8 cellular contexts compared by ENCODE assay signal in the genomic region with DNA sequence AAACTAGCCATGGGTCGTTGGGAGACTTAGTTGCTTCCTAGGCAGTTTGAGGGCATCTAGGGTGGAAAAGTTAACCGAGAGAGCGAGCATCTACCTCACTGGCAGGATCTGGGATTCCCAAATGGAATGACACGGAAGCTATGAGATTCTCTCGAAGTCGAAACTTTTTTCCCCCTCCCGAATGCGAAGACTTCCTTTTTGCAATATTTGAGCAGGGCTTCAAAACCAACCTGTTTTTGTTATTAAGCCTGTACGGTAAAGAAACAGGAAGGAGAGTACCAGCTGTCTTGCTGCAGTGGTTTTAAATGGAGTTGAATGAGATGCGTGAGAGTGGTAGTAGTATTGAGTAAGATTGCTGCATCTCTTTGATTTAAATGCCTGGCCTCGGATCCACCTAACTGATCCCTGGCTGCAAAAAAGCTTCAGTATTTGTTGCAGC. TPM values are rescaled to one million over a fixed set of nuclear protein-coding genes. Genes with fewer than 3 reads are reported as not detected.
A peak's percentile ranks its signal among the peaks of the same experiment; 100 is the strongest.
DNase-seq lines count a peak whose midpoint lies in the region; ATAC-seq and TF ChIP-seq lines count a peak whose summit lies in the region.

No MANE protein-coding gene starts in this region.

- H3K27me3 Mint-ChIP-seq in T-helper 2 cell treated with Interferon-gamma antibody and Interleukin-4, amounts not matched to agents 5 μg/mL and 100 μg/mL, for 36 hours (ENCODE audit: low read depth), result no peaks in the 10 kb centered on the region
- no peaks in the 10 kb centered on the region for H3K27me3 Mint-ChIP-seq in natural killer cell (ENCODE audit: low read depth in 2 of 2)

- 0% methylated on average over 11 of the region's 11 CpGs for WGBS in esophagus squamous epithelium, 2 donors

- peaks cover 15% of the 10 kb centered on the region for H3K36me3 Mint-ChIP-seq in T-helper 2 cell treated with Interferon-gamma antibody and Interleukin-4, amounts not matched to agents 5 μg/mL and 100 μg/mL, for 36 hours (ENCODE audit: low read depth)
- no peaks in the 10 kb centered on the region for H3K36me3 Mint-ChIP-seq in natural killer cell

- peak overlapping the region; percentile 68 for H3K27ac ChIP-seq in KOPT-K1 (ENCODE audit: low read depth, low read length, poor library complexity, severe bottlenecking)
- peak overlapping the region; percentile 92 to 99 (median 96) for H3K27ac ChIP-seq in esophagus squamous epithelium

- intact Hi-C loops in esophagus squamous epithelium (cut with DNase I), result loop anchor here (10.0 kb wide), 1 partner anchor 122 kb away; no protein-coding TSS in a partner anchor
- intact Hi-C loops in natural killer cell (cut with micrococcal nuclease), result loop anchor here (5.0 to 10.0 kb wide), 2 partner anchors 119 to 148 kb away; a partner anchor contains a TSS

- peak in 1 of 4 donors; percentile 35 for TF ChIP-seq POLR2A in esophagus squamous epithelium (IDR thresholded peaks at IDR 0.05)

- peak overlapping the region; percentile 75 to 99 (median 85) for H3K4me3 ChIP-seq in esophagus squamous epithelium

- peaks cover 48% of the 10 kb centered on the region for H3K4me1 Mint-ChIP-seq in T-helper 2 cell treated with Interferon-gamma antibody and Interleukin-4, amounts not matched to agents 5 μg/mL and 100 μg/mL, for 36 hours (ENCODE audit: low read depth)
- peaks cover 36 to 39% of the 10 kb centered on the region in 2 donors for H3K4me1 Mint-ChIP-seq in natural killer cell

- no peak for TF ChIP-seq CTCF in esophagus squamous epithelium (IDR thresholded peaks at IDR 0.05)
- no peak for TF ChIP-seq CTCF in natural killer cell (IDR thresholded peaks at IDR 0.05)

- H3K27me3 ChIP-seq in esophagus squamous epithelium, result no peaks in the 10 kb centered on the region

- peaks cover 13 to 69% (median 14%) of the 10 kb centered on the region in 3 donors for H3K4me1 ChIP-seq in esophagus squamous epithelium

- peak overlapping the region; percentile 99 for H3K4me3 Mint-ChIP-seq in T-helper 2 cell treated with Interferon-gamma antibody and Interleukin-4, amounts not matched to agents 5 μg/mL and 100 μg/mL, for 36 hours
- peak overlapping the region; percentile 98 for H3K4me3 Mint-ChIP-seq in natural killer cell

- H3K36me3 ChIP-seq in KOPT-K1 (ENCODE audit: insufficient read depth, low read length) (no peaks in the 10 kb centered on the region), esophagus squamous epithelium (no peaks in the 10 kb centered on the region)

- no peaks in the 10 kb centered on the region for H3K9me3 Mint-ChIP-seq in T-helper 2 cell treated with Interferon-gamma antibody and Interleukin-4, amounts not matched to agents 5 μg/mL and 100 μg/mL, for 36 hours
- no peaks in the 10 kb centered on the region for H3K9me3 Mint-ChIP-seq in natural killer cell

- H3K27ac Mint-ChIP-seq in T-helper 2 cell treated with Interferon-gamma antibody and Interleukin-4, amounts not matched to agents 5 μg/mL and 100 μg/mL, for 36 hours, result peak overlapping the region; percentile 74
- peak overlapping the region; percentile 91 to 98 for H3K27ac Mint-ChIP-seq in natural killer cell

- no peaks in the 10 kb centered on the region for H3K9me3 ChIP-seq in KOPT-K1 (ENCODE audit: insufficient read depth, low read length, poor library complexity, severe bottlenecking)
- H3K9me3 ChIP-seq in esophagus squamous epithelium, result no peaks in the 10 kb centered on the region

- DNase-seq in EL, result peak; percentile 59
- no peak for DNase-seq in T-helper 2 cell treated with Interferon-gamma antibody and Interleukin-4, amounts not matched to agents 5 μg/mL and 100 μg/mL, for 36 hours (ENCODE audit: low spot score)
- DNase-seq in esophagus squamous epithelium (lab: John Stamatoyannopoulos, UW), result no peak
- no peak for DNase-seq in natural killer cell
- DNase-seq in iPS-NIHi7 (ENCODE audit: extremely low spot score), result no peak

- peak; percentile 29 to 58 (median 43) for ATAC-seq in natural killer cell
- no peak for ATAC-seq in GM18517 (IDR thresholded peaks at IDR 0.05; ENCODE audit: unreplicated experiment)
- no peak for ATAC-seq in HG03280 (IDR thresholded peaks at IDR 0.05; ENCODE audit: unreplicated experiment)

RNA-seq across cellular contexts. Expression of a gene that starts 1.1 kb away (rescaled TPM):
- 10 to 100 TPM; 26.7 to 40.2 (median 34.5) TPM for total RNA-seq in esophagus squamous epithelium
- total RNA-seq in natural killer cell, result 10 to 100 TPM; 44.3 to 63.3 (median 57.8) TPM

Comparison
In these comparisons a context has a peak if more than half of its experiments do, and no peak if none do; other contexts are left out.
1. ATAC-seq: peak in natural killer cell (3 of 3); none in GM18517 (single experiment) and HG03280 (single experiment).